27 cellular contexts compared by ENCODE assay signal in genomic region chr18:46506974-46507373, GRCh38.
"Had no signal": no experiment of that assay in that cellular context is flagged by ENCODE, and none has a peak within 500 bp of the region (broad histone marks: within the 10 kb centered on the region; RNA-seq: fewer than 3 reads in every experiment).

No MANE protein-coding gene starts in this region.

- DNase-seq: activated CD4-positive, alpha-beta memory T cell treated with anti-CD3 and anti-CD28 coated beads for 36 hours; activated CD4-positive, alpha-beta T cell treated with anti-CD3 and anti-CD28 coated beads for 36 hours; activated CD4-positive, alpha-beta T cell treated with anti-CD3 and anti-CD28 coated beads, Interleukin-2, amount 10 ng/mL, durations not matched to agents 24 days and 14 days; activated CD4-positive, CD25-positive, alpha-beta regulatory T cell; activated CD4-positive, CD25-positive, alpha-beta regulatory T cell treated with anti-CD3 and anti-CD28 coated beads, Interleukin-2, amount 50 U/mL, for 72 hours; activated CD8-positive, alpha-beta T cell treated with anti-CD3 and anti-CD28 coated beads, Interleukin-2, amount 10 ng/mL, durations not matched to agents 7 days and 5 days; activated effector memory CD4-positive, alpha-beta T cell treated with Interleukin-2 at 50 U/mL for 16 hours; activated gamma-delta T cell treated with Interleukin-2 at 50 U/mL for 16 hours; activated naive CD4-positive, alpha-beta T cell treated with anti-CD3 and anti-CD28 coated beads, Interleukin-2, amount 50 U/mL, for 16 hours; activated naive CD4-positive, alpha-beta T cell treated with Interleukin-2 at 50 U/mL for 16 hours; activated T-cell treated with anti-CD3 and anti-CD28 coated beads, Interleukin-2, amount 50 U/mL, for 4 hours; amniotic stem cell; anterior cingulate cortex; brain microvascular endothelial cell; cortex of kidney; dermis blood vessel endothelial cell; effector CD4-positive, alpha-beta T cell; effector memory CD8-positive, alpha-beta T cell; esophagus squamous epithelium; foreskin melanocyte; head of caudate nucleus; T-helper 2 cell had no signal

- H3K4me3 ChIP-seq: esophagus squamous epithelium had no signal

- H3K27ac ChIP-seq: brain microvascular endothelial cell, epithelial cell of prostate, esophagus squamous epithelium had no signal

- H3K4me1 ChIP-seq: esophagus squamous epithelium had no signal

- FAIRE-seq: astrocyte, bronchial epithelial cell, colon had no signal

- ATAC-seq: activated CD4-positive, alpha-beta T cell treated with anti-CD3 and anti-CD28 coated beads for 36 hours; activated CD8-positive, alpha-beta T cell treated with anti-CD3 and anti-CD28 coated beads, Interleukin-2, amount 10 ng/mL, durations not matched to agents 7 days and 5 days; activated T-cell treated with anti-CD3 and anti-CD28 coated beads, Interleukin-2, amount 50 U/mL, for 4 hours; activated T-helper 17 cell treated with anti-CD3 and anti-CD28 coated beads, Interleukin-2, amount 50 U/mL, for 72 hours; effector memory CD8-positive, alpha-beta T cell had no signal

- H3K36me3 ChIP-seq: brain microvascular endothelial cell, esophagus squamous epithelium had no signal

- H3K27me3 ChIP-seq: brain microvascular endothelial cell had no signal

- H3K9me3 ChIP-seq: esophagus squamous epithelium had no signal
